In genomic region chr1:102098536-102098935, GRCh38 we compare ENCODE assay signal across 24 cellular contexts.
"Had no signal": no experiment of that assay in that cellular context is flagged by ENCODE, and none has a peak within 500 bp of the region (broad histone marks: within the 10 kb centered on the region; RNA-seq: fewer than 3 reads in every experiment).

No MANE protein-coding gene starts in this region.

- H3K4me1 ChIP-seq: colonic mucosa, gastroesophageal sphincter, pancreas, spleen, testis, upper lobe of left lung had no signal

- H3K9me3 ChIP-seq: colonic mucosa, gastroesophageal sphincter, neutrophil, pancreas, spleen, testis, upper lobe of left lung had no signal

- H3K36me3 ChIP-seq: colonic mucosa, gastroesophageal sphincter, neutrophil, pancreas, spleen, upper lobe of left lung had no signal

- H3K27me3 Mint-ChIP-seq: activated CD4-positive, alpha-beta T cell treated with anti-CD3 and anti-CD28 coated beads, Interleukin-2, amount 10 ng/mL, durations not matched to agents 24 days and 14 days; activated naive CD4-positive, alpha-beta T cell treated with anti-CD3 and anti-CD28 coated beads, Interleukin-2, amount 10 ng/mL, durations not matched to agents 7 days and 5 days; activated naive CD8-positive, alpha-beta T cell treated with anti-CD3 and anti-CD28 coated beads, Interleukin-2, amount 50 U/mL, for 24 hours; activated T-cell treated with anti-CD3 and anti-CD28 coated beads, Interleukin-2, amount 50 U/mL, for 24 hours; central memory CD8-positive, alpha-beta T cell; naive thymus-derived CD8-positive, alpha-beta T cell; stimulated activated memory B cell treated with anti-CD40 and anti-IgM and Interleukin-4, amounts not matched to agents 10 μg/mL and 1 μg/mL and 100 μg/mL, for 72 hours; T-cell had no signal

- H3K27ac ChIP-seq: colonic mucosa, gastroesophageal sphincter, neutrophil, pancreas, spleen, testis, upper lobe of left lung had no signal

- H3K4me3 Mint-ChIP-seq: activated CD4-positive, alpha-beta T cell treated with anti-CD3 and anti-CD28 coated beads, Interleukin-2, amount 10 ng/mL, durations not matched to agents 24 days and 14 days; activated CD8-positive, alpha-beta T cell treated with anti-CD3 and anti-CD28 coated beads, Interleukin-2, amount 10 ng/mL, durations not matched to agents 7 days and 5 days; activated naive CD4-positive, alpha-beta T cell treated with anti-CD3 and anti-CD28 coated beads, Interleukin-2, amount 10 ng/mL, durations not matched to agents 7 days and 5 days; activated naive CD8-positive, alpha-beta T cell treated with anti-CD3 and anti-CD28 coated beads, Interleukin-2, amount 50 U/mL, for 24 hours; activated T-cell treated with anti-CD3 and anti-CD28 coated beads, Interleukin-2, amount 50 U/mL, for 24 hours; brain; central memory CD8-positive, alpha-beta T cell; endodermal cell; naive thymus-derived CD8-positive, alpha-beta T cell; stimulated activated memory B cell treated with anti-CD40 and anti-IgM and Interleukin-4, amounts not matched to agents 10 μg/mL and 1 μg/mL and 100 μg/mL, for 72 hours; T-cell had no signal

- H3K27ac Mint-ChIP-seq: activated CD4-positive, alpha-beta T cell treated with anti-CD3 and anti-CD28 coated beads, Interleukin-2, amount 10 ng/mL, durations not matched to agents 24 days and 14 days; activated CD8-positive, alpha-beta T cell treated with anti-CD3 and anti-CD28 coated beads, Interleukin-2, amount 10 ng/mL, durations not matched to agents 7 days and 5 days; activated naive CD4-positive, alpha-beta T cell treated with anti-CD3 and anti-CD28 coated beads, Interleukin-2, amount 10 ng/mL, durations not matched to agents 7 days and 5 days; activated naive CD8-positive, alpha-beta T cell treated with anti-CD3 and anti-CD28 coated beads, Interleukin-2, amount 50 U/mL, for 24 hours; activated T-cell treated with anti-CD3 and anti-CD28 coated beads, Interleukin-2, amount 50 U/mL, for 24 hours; activated T-helper 2 cell treated with anti-CD3 and anti-CD28 coated beads, Interferon-gamma antibody, Interleukin-2, Interleukin-4, amounts not matched to agents 10 μg/mL and 5 μg/mL and 100 μg/mL, durations not matched to agents 14 hours and 24 hours and 36 hours; brain; endodermal cell; naive thymus-derived CD8-positive, alpha-beta T cell; stimulated activated memory B cell treated with anti-CD40 and anti-IgM and Interleukin-4, amounts not matched to agents 10 μg/mL and 1 μg/mL and 100 μg/mL, for 72 hours; T-cell had no signal

- H3K27me3 ChIP-seq: colonic mucosa, gastroesophageal sphincter, neutrophil, pancreas, spleen, testis, upper lobe of left lung had no signal

- H3K4me1 Mint-ChIP-seq: activated CD4-positive, alpha-beta T cell treated with anti-CD3 and anti-CD28 coated beads, Interleukin-2, amount 10 ng/mL, durations not matched to agents 24 days and 14 days; activated naive CD4-positive, alpha-beta T cell treated with anti-CD3 and anti-CD28 coated beads, Interleukin-2, amount 10 ng/mL, durations not matched to agents 7 days and 5 days; activated naive CD8-positive, alpha-beta T cell treated with anti-CD3 and anti-CD28 coated beads, Interleukin-2, amount 50 U/mL, for 24 hours; brain; central memory CD8-positive, alpha-beta T cell; naive thymus-derived CD8-positive, alpha-beta T cell; stimulated activated memory B cell treated with anti-CD40 and anti-IgM and Interleukin-4, amounts not matched to agents 10 μg/mL and 1 μg/mL and 100 μg/mL, for 72 hours; T-cell had no signal

- H3K36me3 Mint-ChIP-seq: activated naive CD4-positive, alpha-beta T cell treated with anti-CD3 and anti-CD28 coated beads, Interleukin-2, amount 10 ng/mL, durations not matched to agents 7 days and 5 days; brain; naive thymus-derived CD8-positive, alpha-beta T cell; stimulated activated memory B cell treated with anti-CD40 and anti-IgM and Interleukin-4, amounts not matched to agents 10 μg/mL and 1 μg/mL and 100 μg/mL, for 72 hours; T-cell had no signal

- H3K9me3 Mint-ChIP-seq: activated CD4-positive, alpha-beta T cell treated with anti-CD3 and anti-CD28 coated beads, Interleukin-2, amount 10 ng/mL, durations not matched to agents 24 days and 14 days; activated naive CD4-positive, alpha-beta T cell treated with anti-CD3 and anti-CD28 coated beads, Interleukin-2, amount 10 ng/mL, durations not matched to agents 7 days and 5 days; activated T-cell treated with anti-CD3 and anti-CD28 coated beads, Interleukin-2, amount 50 U/mL, for 24 hours; activated T-helper 2 cell treated with anti-CD3 and anti-CD28 coated beads, Interferon-gamma antibody, Interleukin-2, Interleukin-4, amounts not matched to agents 10 μg/mL and 5 μg/mL and 100 μg/mL, durations not matched to agents 14 hours and 24 hours and 36 hours; endodermal cell; stimulated activated memory B cell treated with anti-CD40 and anti-IgM and Interleukin-4, amounts not matched to agents 10 μg/mL and 1 μg/mL and 100 μg/mL, for 72 hours had no signal

- H3K4me3 ChIP-seq: colonic mucosa, gastroesophageal sphincter, pancreas, spleen, testis, upper lobe of left lung had no signal

- ATAC-seq: activated CD8-positive, alpha-beta T cell treated with anti-CD3 and anti-CD28 coated beads, Interleukin-2, amount 10 ng/mL, durations not matched to agents 7 days and 5 days; activated naive CD8-positive, alpha-beta T cell treated with anti-CD3 and anti-CD28 coated beads, Interleukin-2, amount 50 U/mL, for 24 hours; gastroesophageal sphincter; naive thymus-derived CD8-positive, alpha-beta T cell; pancreas; sciatic nerve; stimulated activated memory B cell treated with anti-CD40 and anti-IgM and Interleukin-4, amounts not matched to agents 10 μg/mL and 1 μg/mL and 100 μg/mL, for 72 hours; T-cell had no signal

- DNase-seq: activated CD4-positive, alpha-beta T cell treated with anti-CD3 and anti-CD28 coated beads, Interleukin-2, amount 10 ng/mL, durations not matched to agents 24 days and 14 days; activated CD4-positive, CD25-positive, alpha-beta regulatory T cell; activated CD8-positive, alpha-beta T cell treated with anti-CD3 and anti-CD28 coated beads, Interleukin-2, amount 10 ng/mL, durations not matched to agents 7 days and 5 days; activated naive CD4-positive, alpha-beta T cell treated with anti-CD3 and anti-CD28 coated beads, Interleukin-2, amount 10 ng/mL, durations not matched to agents 7 days and 5 days; activated naive CD8-positive, alpha-beta T cell treated with anti-CD3 and anti-CD28 coated beads, Interleukin-2, amount 50 U/mL, for 24 hours; activated T-cell treated with anti-CD3 and anti-CD28 coated beads, Interleukin-2, amount 50 U/mL, for 24 hours; anterior cingulate cortex; colonic mucosa; endodermal cell; mesendoderm; naive thymus-derived CD8-positive, alpha-beta T cell; pancreas; spleen; stimulated activated CD4-positive, alpha-beta T cell treated with anti-CD3 and anti-CD28 coated beads, Interleukin-4, amount 100 ng/mL, for 4 hours; T-cell; testis; upper lobe of left lung had no signal
